ENCODE assay signal across 1 cellular context in genomic region chr14:99907761-99908652, GRCh38.
TF ChIP-seq lines count a peak whose summit lies in the region.

No MANE protein-coding gene starts in this region.

TF ChIP-seq in IMR-90, 13 proteins besides CTCF, POLR2A, EP300 and RAD21 (continued from another document):
- TF ChIP-seq USF2 (IDR thresholded peaks at IDR 0.05; ENCODE audit: low read depth, low read length) (no peak), MXI1 (IDR thresholded peaks at IDR 0.05; ENCODE audit: borderline replicate concordance, low read depth, low read length) (no peak), RCOR1 (IDR thresholded peaks at IDR 0.05; ENCODE audit: insufficient replicate concordance, low read length) (no peak), NFE2L2 (IDR thresholded peaks at IDR 0.05; ENCODE audit: low read depth, low read length) (no peak), CHD1 (IDR thresholded peaks at IDR 0.05; ENCODE audit: low read depth, low read length) (no peak), MAFK (IDR thresholded peaks at IDR 0.05; ENCODE audit: low read depth, low read length) (no peak), BHLHE40 (IDR thresholded peaks at IDR 0.05; ENCODE audit: low read depth, low read length) (no peak), CEBPB (IDR thresholded peaks at IDR 0.05; ENCODE audit: low read depth, low read length) (no peak), FOS (IDR thresholded peaks at IDR 0.05; ENCODE audit: low read depth, low read length) (no peak)
TF ChIP-seq in IMR-90: peak in this region for 0.
